Comparison of ENCODE assay signal across 10 cellular contexts in the genomic region with DNA sequence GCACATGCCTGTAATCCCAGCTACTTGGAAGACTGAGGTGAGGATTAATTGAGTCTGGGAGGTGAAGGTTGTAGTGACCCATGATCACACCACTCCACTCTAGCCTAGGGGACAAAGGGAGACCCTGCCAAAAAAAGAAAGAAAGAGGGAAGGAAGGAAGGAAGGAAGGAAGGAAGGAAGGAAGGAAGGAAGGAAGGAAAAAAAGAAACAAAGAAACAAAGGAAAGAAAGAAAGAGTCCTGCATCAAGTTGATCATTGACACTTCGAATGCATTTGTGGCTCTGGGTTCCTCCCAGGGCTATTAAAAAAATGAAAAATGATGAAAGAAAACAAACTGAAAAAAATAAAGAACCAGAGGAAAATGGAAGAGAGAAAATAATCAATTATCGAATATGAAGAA. TPM values are rescaled to one million over a fixed set of nuclear protein-coding genes. Genes with fewer than 3 reads are reported as not detected.
"Had no signal": no experiment of that assay in that cellular context is flagged by ENCODE, and none has a peak within 500 bp of the region (broad histone marks: within the 10 kb centered on the region; RNA-seq: fewer than 3 reads in every experiment).

No MANE protein-coding gene starts in this region.

- ATAC-seq: GM23338, HepG2 had no signal

- H3K27ac ChIP-seq: HL-60 had no signal

- DNase-seq: H9, HCEC 1CT, HFFc6 had no signal

- H3K36me3 Mint-ChIP-seq: IgD-negative memory B cell had no signal

- H3K27ac Mint-ChIP-seq: GM23338, H9, HFFc6, IgD-negative memory B cell had no signal

- H3K4me3 ChIP-seq: GM23338 had no signal

- H2AFZ ChIP-seq: GM23338 had no signal

- H3K4me3 Mint-ChIP-seq: GM23338, H9, HFFc6, IgD-negative memory B cell had no signal

- H3K4me2 ChIP-seq: GM23338 had no signal

- H3K9me3 Mint-ChIP-seq: GM23338, HFFc6, IgD-negative memory B cell had no signal

- FAIRE-seq: H1, H54, HepG2 had no signal

RNA-seq across cellular contexts. Expression of gene PRRT4, which starts 3.9 kb away (rescaled TPM):
- total RNA-seq: HepG2, HFFc6, HT1080 had no signal
- polyA plus RNA-seq: HepG2 had no signal
